8 cellular contexts compared by ENCODE assay signal in the genomic region with DNA sequence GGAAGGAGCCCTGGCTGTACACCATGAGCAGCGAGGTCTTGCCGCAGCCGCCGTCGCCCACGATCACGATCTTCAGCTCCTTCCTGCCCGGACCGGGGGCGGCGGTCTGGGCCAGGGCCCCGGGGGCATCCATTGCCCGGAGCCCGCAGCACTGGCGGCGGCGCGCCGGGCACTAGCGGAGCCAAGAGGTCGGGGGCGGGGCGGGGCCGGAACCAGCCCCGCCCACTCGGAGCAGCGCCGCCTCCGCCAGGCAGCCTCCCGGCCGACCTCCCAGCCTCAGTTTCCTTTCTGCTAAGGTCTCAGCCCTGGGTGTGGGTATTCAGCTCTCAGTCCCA.
DNase-seq lines count a peak whose midpoint lies in the region; ATAC-seq and TF ChIP-seq lines count a peak whose summit lies in the region.

A gene with protein sequence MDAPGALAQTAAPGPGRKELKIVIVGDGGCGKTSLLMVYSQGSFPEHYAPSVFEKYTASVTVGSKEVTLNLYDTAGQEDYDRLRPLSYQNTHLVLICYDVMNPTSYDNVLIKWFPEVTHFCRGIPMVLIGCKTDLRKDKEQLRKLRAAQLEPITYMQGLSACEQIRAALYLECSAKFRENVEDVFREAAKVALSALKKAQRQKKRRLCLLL (minus strand): TSS at position 188 of the 335 bp plus-strand sequence. CDS start 55 bp downstream, at position 133.

- peak; percentile 11 for ATAC-seq in HG02973 (IDR thresholded peaks at IDR 0.05; ENCODE audit: unreplicated experiment)

- H3K4me3 ChIP-seq in stomach smooth muscle (ENCODE audit: low read length in 2 of 2), result peak within 1 kb of the TSS; percentile 63 to 79

- peak; percentile 65 for TF ChIP-seq POLR2A in Raji (IDR thresholded peaks at IDR 0.05; ENCODE audit: insufficient read depth, low read depth, low read length)

- peak; percentile 82 for DNase-seq in activated CD4-positive, alpha-beta T cell treated with anti-CD3 and anti-CD28 coated beads for 48 hours
- DNase-seq in activated CD4-positive, alpha-beta T cell treated with anti-CD3 and anti-CD28 coated beads, Interleukin-2, amount 50 U/mL, for 4 hours, result no peak
- DNase-seq in caudate nucleus (lab: John Stamatoyannopoulos, UW) (peak in 4 of 61 donors; percentile 43 to 69 (median 47)), left kidney (ENCODE audit: low read depth, low spot score) (peak; percentile 55), NCI-H1694 treated with DMSO at 0.1 percent for 48 hours (lab: John Stamatoyannopoulos, UW) (no peak)

- H3K9ac ChIP-seq in stomach smooth muscle (ENCODE audit: low read length in 2 of 2), result peak within 1 kb of the TSS; percentile 47 to 54

- peaks cover 60% of the 10 kb centered on the region for H3K4me1 ChIP-seq in stomach smooth muscle (ENCODE audit: control insufficient read depth, insufficient read depth, low read length)

- H3K27ac ChIP-seq in caudate nucleus (ENCODE audit: low read depth, low read length) (peak within 1 kb of the TSS; percentile 77), stomach smooth muscle (ENCODE audit: low read length) (peak within 1 kb of the TSS; percentile 84)

- no peaks in the 10 kb centered on the region for H3K27me3 ChIP-seq in stomach smooth muscle (ENCODE audit: control insufficient read depth in 1 of 2, insufficient read depth in 2 of 2, low read length in 2 of 2)

- H3K36me3 ChIP-seq in stomach smooth muscle (ENCODE audit: control insufficient read depth in 2 of 2, insufficient read depth in 2 of 2, low read length in 2 of 2), result peaks cover 0 to 2% of the 10 kb centered on the region in 2 donors

- H3K9me3 ChIP-seq in stomach smooth muscle (ENCODE audit: control insufficient read depth in 2 of 2, low read length in 2 of 2), result no peaks in the 10 kb centered on the region

Comparison
In these comparisons a context has a peak if more than half of its experiments do, and no peak if none do; other contexts are left out.
1. DNase-seq: peak in activated CD4-positive, alpha-beta T cell treated with anti-CD3 and anti-CD28 coated beads for 48 hours (single experiment) and left kidney (single experiment); none in activated CD4-positive, alpha-beta T cell treated with anti-CD3 and anti-CD28 coated beads, Interleukin-2, amount 50 U/mL, for 4 hours (0 of 2) and NCI-H1694 treated with DMSO at 0.1 percent for 48 hours (single experiment).